In genomic region chr6:16654703-16655102, GRCh38 we compare ENCODE assay signal across 20 cellular contexts.
A peak's percentile ranks its signal among the peaks of the same experiment; 100 is the strongest.
DNase-seq lines count a peak whose midpoint lies in the region; ATAC-seq and TF ChIP-seq lines count a peak whose summit lies in the region.
"Had no signal": no experiment of that assay in that cellular context is flagged by ENCODE, and none has a peak within 500 bp of the region (broad histone marks: within the 10 kb centered on the region; RNA-seq: fewer than 3 reads in every experiment).

No MANE protein-coding gene starts in this region.

- peak; percentile 23 for ATAC-seq in activated CD4-positive, alpha-beta T cell treated with anti-CD3 and anti-CD28 coated beads for 36 hours
- ATAC-seq in HG03064 (IDR thresholded peaks at IDR 0.05; ENCODE audit: low read depth, unreplicated experiment) (peak; percentile 45), mucosa of descending colon (peak; percentile 49)
- peak; percentile 14 for ATAC-seq in activated CD8-positive, alpha-beta T cell treated with anti-CD3 and anti-CD28 coated beads for 36 hours
- ATAC-seq: left colon had no signal

- H3K9me3 ChIP-seq in mucosa of descending colon (no peaks in the 10 kb centered on the region), SJCRH30 (replicated peaks) (no peaks in the 10 kb centered on the region)
- H3K9me3 ChIP-seq: BLaER1 treated with 17β-estradiol and CSF1 and Interleukin-3, amounts not matched to agents 10 nM and 100 nM; sigmoid colon; thyroid gland had no signal

- DNase-seq in activated CD4-positive, alpha-beta T cell treated with anti-CD3 and anti-CD28 coated beads for 36 hours: peak; percentile 30
- no peak for DNase-seq in activated CD4-positive, alpha-beta T cell treated with anti-CD3 and anti-CD28 coated beads, Interleukin-2, amount 50 U/mL, for 4 hours
- DNase-seq in activated CD8-positive, alpha-beta T cell treated with anti-CD3 and anti-CD28 coated beads for 36 hours: peak; percentile 35
- DNase-seq in mucosa of descending colon (no peak), SJCRH30 (no peak), GM10266 (ENCODE audit: extremely low spot score) (no peak), NCI-H524 (lab: John Stamatoyannopoulos, UW) (no peak)
- DNase-seq: activated naive CD4-positive, alpha-beta T cell treated with anti-CD3 and anti-CD28 coated beads for 36 hours; DMS79 treated with DMSO at 0.1 percent for 48 hours; left colon; NCI-H1417; SHP77 treated with DMSO at 0.1 percent for 48 hours; sigmoid colon; stimulated activated CD4-positive, alpha-beta T cell treated with anti-CD3 and anti-CD28 coated beads, Interleukin-4, amount 100 ng/mL, for 24 hours; thyroid gland had no signal

- peak overlapping the region; percentile 34 for H3K27ac Mint-ChIP-seq in activated CD4-positive, alpha-beta T cell treated with anti-CD3 and anti-CD28 coated beads for 36 hours
- peak overlapping the region; percentile 79 for H3K27ac Mint-ChIP-seq in activated CD8-positive, alpha-beta T cell treated with anti-CD3 and anti-CD28 coated beads for 36 hours
- H3K27ac Mint-ChIP-seq: activated naive CD4-positive, alpha-beta T cell treated with anti-CD3 and anti-CD28 coated beads for 36 hours had no signal

- POLR2A ChIA-PET in activated CD4-positive, alpha-beta T cell treated with anti-CD3 and anti-CD28 coated beads for 36 hours (lab: Charles Lee): interaction anchor here (0.6 to 0.8 kb wide), 3 partner anchors 43 to 114 kb away, joined by 3 to 4 read pairs (median 3); no protein-coding TSS in a partner anchor
- POLR2A ChIA-PET in activated CD8-positive, alpha-beta T cell treated with anti-CD3 and anti-CD28 coated beads for 36 hours (lab: Charles Lee): interaction anchor here (6.5 kb wide), 1 partner anchor 108 kb away, joined by 41 read pairs; the partner anchor contains the start of gene ATXN1

- H3K27me3 Mint-ChIP-seq in activated CD4-positive, alpha-beta T cell treated with anti-CD3 and anti-CD28 coated beads for 36 hours: no peaks in the 10 kb centered on the region
- H3K27me3 Mint-ChIP-seq in activated CD8-positive, alpha-beta T cell treated with anti-CD3 and anti-CD28 coated beads for 36 hours: no peaks in the 10 kb centered on the region

- TF ChIP-seq CTCF in activated CD8-positive, alpha-beta T cell treated with anti-CD3 and anti-CD28 coated beads for 36 hours (IDR thresholded peaks at IDR 0.05): no peak
- TF ChIP-seq CTCF in mucosa of descending colon (IDR thresholded peaks at IDR 0.05) (no peak), GM10266 (IDR thresholded peaks at IDR 0.05; ENCODE audit: control insufficient read depth, insufficient read depth, low read depth, missing control alignments) (no peak)

- CTCF ChIA-PET in activated CD4-positive, alpha-beta T cell treated with anti-CD3 and anti-CD28 coated beads for 36 hours (lab: Charles Lee): interaction anchor here (0.6 to 1.6 kb wide), 4 partner anchors 46 to 332 kb away, joined by 3 to 5 read pairs (median 4); no protein-coding TSS in a partner anchor
- CTCF ChIA-PET in activated CD8-positive, alpha-beta T cell treated with anti-CD3 and anti-CD28 coated beads for 36 hours (lab: Charles Lee): interaction anchor here (0.6 kb wide), 1 partner anchor 92 kb away, joined by 3 read pairs; no protein-coding TSS in a partner anchor

- no peaks in the 10 kb centered on the region for H3K27me3 ChIP-seq in SJCRH30
- H3K27me3 ChIP-seq: BLaER1 treated with 17β-estradiol and CSF1 and Interleukin-3, amounts not matched to agents 10 nM and 100 nM; hepatocyte; sigmoid colon; thyroid gland had no signal

- H3K4me3 ChIP-seq in mucosa of descending colon: no peak overlapping the region
- H3K4me3 ChIP-seq in SJCRH30: no peak overlapping the region
- H3K4me3 ChIP-seq: BLaER1 treated with 17β-estradiol and CSF1 and Interleukin-3, amounts not matched to agents 10 nM and 100 nM; hepatocyte; sigmoid colon; thyroid gland had no signal

- no peak overlapping the region for H3K27ac ChIP-seq in SJCRH30
- H3K27ac ChIP-seq: 22Rv1; BLaER1 treated with 17β-estradiol and CSF1 and Interleukin-3, amounts not matched to agents 10 nM and 100 nM; hepatocyte; KMS-11; sigmoid colon; thyroid gland had no signal

- H3K36me3 ChIP-seq in mucosa of descending colon (ENCODE audit: low read depth) (no peaks in the 10 kb centered on the region), SJCRH30 (no peaks in the 10 kb centered on the region)
- H3K36me3 ChIP-seq: thyroid gland had no signal

- H3K4me1 ChIP-seq in mucosa of descending colon (ENCODE audit: low read depth) (peaks cover 6% of the 10 kb centered on the region), SJCRH30 (no peaks in the 10 kb centered on the region)
- H3K4me1 ChIP-seq: sigmoid colon had no signal

- intact Hi-C loops in activated CD4-positive, alpha-beta T cell treated with anti-CD3 and anti-CD28 coated beads for 36 hours (cut with DNase I, micrococcal nuclease): loop anchor here in 1 of 2 experiments (5.0 kb wide), 5 partner anchors 122 to 332 kb away; no protein-coding TSS in a partner anchor
- intact Hi-C loops in activated CD8-positive, alpha-beta T cell treated with anti-CD3 and anti-CD28 coated beads for 36 hours (cut with micrococcal nuclease): loop anchor here (5.0 to 10.0 kb wide), 4 partner anchors 43 to 170 kb away; no protein-coding TSS in a partner anchor
- intact Hi-C loops in mucosa of descending colon (cut with DNase I, micrococcal nuclease): no loop called here

- peaks cover 77% of the 10 kb centered on the region for H3K4me1 Mint-ChIP-seq in activated CD4-positive, alpha-beta T cell treated with anti-CD3 and anti-CD28 coated beads for 36 hours
- peaks cover 78% of the 10 kb centered on the region for H3K4me1 Mint-ChIP-seq in activated CD8-positive, alpha-beta T cell treated with anti-CD3 and anti-CD28 coated beads for 36 hours (ENCODE audit: low read depth)

- no peak overlapping the region for H3K4me3 Mint-ChIP-seq in activated CD4-positive, alpha-beta T cell treated with anti-CD3 and anti-CD28 coated beads for 36 hours
- H3K4me3 Mint-ChIP-seq in activated CD8-positive, alpha-beta T cell treated with anti-CD3 and anti-CD28 coated beads for 36 hours: no peak overlapping the region
- H3K4me3 Mint-ChIP-seq: activated naive CD4-positive, alpha-beta T cell treated with anti-CD3 and anti-CD28 coated beads for 36 hours had no signal

- peaks cover 26% of the 10 kb centered on the region for H3K36me3 Mint-ChIP-seq in activated CD4-positive, alpha-beta T cell treated with anti-CD3 and anti-CD28 coated beads for 36 hours (ENCODE audit: low read depth)
- H3K36me3 Mint-ChIP-seq in activated CD8-positive, alpha-beta T cell treated with anti-CD3 and anti-CD28 coated beads for 36 hours (ENCODE audit: low read depth): peaks cover 50% of the 10 kb centered on the region

- no peaks in the 10 kb centered on the region for H3K9me3 Mint-ChIP-seq in activated CD4-positive, alpha-beta T cell treated with anti-CD3 and anti-CD28 coated beads for 36 hours (ENCODE audit: low read depth)
- no peaks in the 10 kb centered on the region for H3K9me3 Mint-ChIP-seq in activated CD8-positive, alpha-beta T cell treated with anti-CD3 and anti-CD28 coated beads for 36 hours
- H3K9me3 Mint-ChIP-seq: activated naive CD4-positive, alpha-beta T cell treated with anti-CD3 and anti-CD28 coated beads for 36 hours had no signal

Comparison
In these comparisons a context has a peak if more than half of its experiments do, and no peak if none do; other contexts are left out.
1. DNase-seq: peak in activated CD4-positive, alpha-beta T cell treated with anti-CD3 and anti-CD28 coated beads for 36 hours (single experiment) and activated CD8-positive, alpha-beta T cell treated with anti-CD3 and anti-CD28 coated beads for 36 hours (single experiment); none in activated CD4-positive, alpha-beta T cell treated with anti-CD3 and anti-CD28 coated beads, Interleukin-2, amount 50 U/mL, for 4 hours (0 of 2), mucosa of descending colon (0 of 3), SJCRH30 (0 of 2), GM10266 (single experiment) and NCI-H524 (0 of 2).
2. Peak in every context shown above with its lines, with median percentiles within 50 percentile points of each other: ATAC-seq.